Comparison of ENCODE assay signal across 10 cellular contexts in genomic region chr5:10331341-10331796, GRCh38. TPM values are rescaled to one million over a fixed set of nuclear protein-coding genes. Genes with fewer than 3 reads are reported as not detected.
DNase-seq lines count a peak whose midpoint lies in the region; ATAC-seq and TF ChIP-seq lines count a peak whose summit lies in the region.
"Had no signal": no experiment of that assay in that cellular context is flagged by ENCODE, and none has a peak within 500 bp of the region (broad histone marks: within the 10 kb centered on the region; RNA-seq: fewer than 3 reads in every experiment).

No MANE protein-coding gene starts in this region.

- H3K9me3 Mint-ChIP-seq in chondrocyte (ENCODE audit: low read depth), result no peaks in the 10 kb centered on the region
- H3K9me3 Mint-ChIP-seq in mesothelial cell of epicardium, result no peaks in the 10 kb centered on the region
- H3K9me3 Mint-ChIP-seq: activated naive CD4-positive, alpha-beta T cell treated with anti-CD3 and anti-CD28 coated beads, Interleukin-2, amount 50 U/mL, for 24 hours had no signal

- CTCF ChIA-PET in AG04450 (lab: Charles Lee), result interaction anchor here (0.6 to 3.3 kb wide), 2 partner anchors 47 to 62 kb away, joined by 3 to 14 read pairs; no protein-coding TSS in a partner anchor

- DNase-seq in AG04450 (ENCODE audit: low read depth, low spot score), result peak; percentile 65
- peak; percentile 34 to 71 for DNase-seq in NCI-H1930 (lab: John Stamatoyannopoulos, UW)
- DNase-seq in chondrocyte (ENCODE audit: low spot score), result no peak
- DNase-seq in mesothelial cell of epicardium (ENCODE audit: low spot score in 2 of 2, unreplicated experiment in 2 of 2), result no peak
- DNase-seq in SIG-M5 treated with dmso at 0.1 percent for 504 hours (lab: John Stamatoyannopoulos, UW; ENCODE audit: unreplicated experiment), result no peak
- no peak for DNase-seq in 8988T
- DNase-seq: stimulated activated CD4-positive, alpha-beta T cell treated with anti-CD3 and anti-CD28 coated beads, Interleukin-4, amount 100 ng/mL, for 24 hours had no signal

- no peak overlapping the region for H3K4me3 Mint-ChIP-seq in chondrocyte (ENCODE audit: unreplicated experiment)
- H3K4me3 Mint-ChIP-seq in mesothelial cell of epicardium, result no peak overlapping the region

- H3K9me3 ChIP-seq in AG04450 (ENCODE audit: control insufficient read depth, insufficient read depth, low read length), result no peaks in the 10 kb centered on the region; the same call in 1 of the 2 replicates

- H3K4me1 Mint-ChIP-seq in chondrocyte (ENCODE audit: low read depth), result peaks cover 59% of the 10 kb centered on the region
- peaks cover 29% of the 10 kb centered on the region for H3K4me1 Mint-ChIP-seq in mesothelial cell of epicardium

- H3K27ac ChIP-seq in AG04450 (ENCODE audit: low read depth, low read length), result no peak overlapping the region

- H3K27me3 Mint-ChIP-seq in chondrocyte (ENCODE audit: low read depth), result no peaks in the 10 kb centered on the region
- peaks cover 67% of the 10 kb centered on the region for H3K27me3 Mint-ChIP-seq in mesothelial cell of epicardium (ENCODE audit: low read depth)

- TF ChIP-seq CTCF in AG04450 (IDR thresholded peaks at IDR 0.05; ENCODE audit: low read depth, low read length) (no peak), chondrocyte (IDR thresholded peaks at IDR 0.05) (no peak), mesothelial cell of epicardium (IDR thresholded peaks at IDR 0.05; ENCODE audit: unreplicated experiment) (no peak)

- ATAC-seq in HG02885 (IDR thresholded peaks at IDR 0.05; ENCODE audit: poor library complexity, unreplicated experiment), result no peak
- no peak for ATAC-seq in HG02642 (IDR thresholded peaks at IDR 0.05; ENCODE audit: poor library complexity, unreplicated experiment)

- POLR2A ChIA-PET in AG04450 (lab: Yijun Ruan, JAX), result interaction anchor here (2.7 kb wide), 1 partner anchor 22 kb away, joined by 24 read pairs; the partner anchor contains the start of gene MARCHF6

- H3K36me3 Mint-ChIP-seq in chondrocyte (ENCODE audit: low read depth) (no peaks in the 10 kb centered on the region), mesothelial cell of epicardium (no peaks in the 10 kb centered on the region)
- H3K36me3 Mint-ChIP-seq: activated naive CD4-positive, alpha-beta T cell treated with anti-CD3 and anti-CD28 coated beads, Interleukin-2, amount 50 U/mL, for 24 hours had no signal

- H3K4me3 ChIP-seq in AG04450 (ENCODE audit: low read depth, low read length), result no peak overlapping the region

- H3K27me3 ChIP-seq in AG04450 (ENCODE audit: control insufficient read depth, insufficient read depth, low read length), result no peaks in the 10 kb centered on the region

- peak overlapping the region; percentile 88 for H3K27ac Mint-ChIP-seq in chondrocyte (ENCODE audit: unreplicated experiment)
- H3K27ac Mint-ChIP-seq in mesothelial cell of epicardium, result peak overlapping the region; percentile 23
- H3K27ac Mint-ChIP-seq: activated naive CD4-positive, alpha-beta T cell treated with anti-CD3 and anti-CD28 coated beads, Interleukin-2, amount 50 U/mL, for 24 hours had no signal

RNA-seq across cellular contexts. Expression of gene MARCHF6, which starts 22.1 kb away (rescaled TPM):
- polyA plus RNA-seq in AG04450 (2011; rRNA removed), result 102 and 136 TPM in 2 replicates
- polyA minus RNA-seq in AG04450 (2011; rRNA and poly(A)+ RNA removed), result 301 and 401 TPM in 2 replicates
- total RNA-seq in chondrocyte (143 to 197 TPM (median 149 TPM) in 3 replicates), mesothelial cell of epicardium (267 to 273 TPM (median 272 TPM) in 3 replicates)

RNA-seq across cellular contexts. Expression of gene CMBL, which starts 23.7 kb away (rescaled TPM):
- polyA plus RNA-seq in AG04450 (2011; rRNA removed), result 37.2 and 43.0 TPM in 2 replicates
- 41.7 and 49.0 TPM in 2 replicates for polyA minus RNA-seq in AG04450 (2011; rRNA and poly(A)+ RNA removed)
- 20.0 to 27.5 TPM (median 20.5 TPM) in 3 replicates for total RNA-seq in chondrocyte
- 22.5 to 26.4 TPM (median 24.8 TPM) in 3 replicates for total RNA-seq in mesothelial cell of epicardium

Comparison
In these comparisons a context has a peak if more than half of its experiments do, and no peak if none do; other contexts are left out.
1. DNase-seq: peak in AG04450 (single experiment) and NCI-H1930 (2 of 2); none in chondrocyte (single experiment), mesothelial cell of epicardium (0 of 2), SIG-M5 treated with dmso at 0.1 percent for 504 hours (single experiment) and 8988T (single experiment).